ENCODE assay signal across 8 cellular contexts in genomic region chr11:78000193-78000592, GRCh38. TPM values are rescaled to one million over a fixed set of nuclear protein-coding genes. Genes with fewer than 3 reads are reported as not detected.
A peak's percentile ranks its signal among the peaks of the same experiment; 100 is the strongest.
DNase-seq lines count a peak whose midpoint lies in the region; ATAC-seq and TF ChIP-seq lines count a peak whose summit lies in the region.

No MANE protein-coding gene starts in this region.

- H3K36me3 ChIP-seq in aorta (ENCODE audit: control insufficient read depth in 1 of 2, insufficient read depth in 2 of 2, low read length in 1 of 2), result no peaks in the 10 kb centered on the region

- H3K9me3 ChIP-seq in aorta (ENCODE audit: control insufficient read depth, low read length), result no peaks in the 10 kb centered on the region

- ATAC-seq in GM21381 (IDR thresholded peaks at IDR 0.05; ENCODE audit: unreplicated experiment) (peak; percentile 55), aorta (ENCODE audit: low FRiP score) (no peak)

- in situ Hi-C loops in astrocyte of the cerebellum (cut with HindIII; ENCODE audit: low sequenced_read_pairs), result no loop called here

- peak; percentile 62 for DNase-seq in CMK (ENCODE audit: low read depth)
- DNase-seq in NCI-H1105 (lab: John Stamatoyannopoulos, UW), result peak; percentile 79
- DNase-seq in SK-N-DZ (ENCODE audit: low spot score), result peak; percentile 81
- peak; percentile 70 for DNase-seq in astrocyte of the cerebellum (ENCODE audit: low read depth)
- peak; percentile 39 for DNase-seq in hippocampal formation (lab: John Stamatoyannopoulos, UW)
- peak; percentile 10 to 24 for DNase-seq in stimulated activated CD4-positive, alpha-beta T cell treated with anti-CD3 and anti-CD28 coated beads, Interleukin-15, amount 100 ng/mL, for 48 hours (ENCODE audit: low read depth in 2 of 2)
- no peak for DNase-seq in aorta

- H3K4me3 ChIP-seq in astrocyte of the cerebellum (ENCODE audit: low read depth, low read length) (no peak overlapping the region), aorta (ENCODE audit: low read length in 2 of 2) (no peak overlapping the region)

- no peaks in the 10 kb centered on the region for H3K27me3 ChIP-seq in aorta (ENCODE audit: control insufficient read depth in 1 of 2, insufficient read depth in 2 of 2, low read length in 1 of 2)

- no peaks in the 10 kb centered on the region for H3K4me1 ChIP-seq in aorta (ENCODE audit: control insufficient read depth in 1 of 2, insufficient read depth in 2 of 2, low read length in 2 of 2)

- intact Hi-C loops in aorta (cut with DNase I), result no loop called here

- TF ChIP-seq CTCF in astrocyte of the cerebellum (IDR thresholded peaks at IDR 0.05; ENCODE audit: low read depth, low read length, missing control alignments), result peak; percentile 71

- H3K27ac ChIP-seq in aorta (ENCODE audit: low read depth in 1 of 2, low read length in 2 of 2), result no peak overlapping the region

- 0% methylated on average over 1 of the region's 1 CpG for WGBS in aorta, 2 donors

RNA-seq across cellular contexts. Expression of gene INTS4, which starts 5.7 kb away (rescaled TPM):
- polyA plus RNA-seq in SK-N-DZ (2014; cell fraction: cytosol; rRNA removed), result 39.7 and 57.2 TPM in 2 replicates
- 136 and 188 TPM in 2 replicates for polyA plus RNA-seq in SK-N-DZ (2014; cell fraction: nucleus; rRNA removed)
- total RNA-seq in aorta, result 10 to 100 TPM; 25.4 to 40.2 TPM
- polyA plus RNA-seq in aorta, result 10 to 100 TPM; 11.6 to 37.1 TPM

RNA-seq across cellular contexts. Expression of gene KCTD14, which starts 22.9 kb away (rescaled TPM):
- 1.3 and 2.0 TPM in 2 replicates for polyA plus RNA-seq in SK-N-DZ (2014; cell fraction: cytosol; rRNA removed)
- 1.2 and 1.7 TPM in 2 replicates for polyA plus RNA-seq in SK-N-DZ (2014; cell fraction: nucleus; rRNA removed)
- total RNA-seq in aorta, result 1 to 10 TPM; 1.7 to 2.0 TPM
- polyA plus RNA-seq in aorta, result 1 to 10 TPM in 1 of 2 donors, under 1 TPM in 1; 0.05 to 1.0 TPM

Comparison
In these comparisons a context has a peak if more than half of its experiments do, and no peak if none do; other contexts are left out.
1. DNase-seq: peak in CMK (single experiment), NCI-H1105 (single experiment), SK-N-DZ (single experiment), astrocyte of the cerebellum (single experiment), hippocampal formation (2 of 2) and stimulated activated CD4-positive, alpha-beta T cell treated with anti-CD3 and anti-CD28 coated beads, Interleukin-15, amount 100 ng/mL, for 48 hours (2 of 2); none in aorta (0 of 2).